In the genomic region with DNA sequence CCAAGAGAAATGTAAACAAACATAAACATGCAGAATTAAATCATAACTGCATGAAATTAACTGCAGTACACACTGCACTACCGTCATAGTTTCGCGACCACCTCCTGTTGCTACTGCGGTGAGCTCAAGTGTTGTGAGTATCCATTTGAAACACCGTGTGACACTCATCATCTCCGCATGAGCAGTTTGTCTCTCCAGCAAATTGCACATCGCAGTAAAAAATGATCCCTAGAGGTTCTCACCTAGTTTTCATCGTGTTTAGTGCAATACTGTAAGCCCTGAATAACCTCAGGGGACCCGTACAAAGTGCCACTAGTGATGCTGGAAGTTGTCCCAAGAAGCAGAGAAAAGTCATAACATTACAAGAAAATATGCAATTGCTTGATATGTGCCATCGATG, we compare ENCODE assay signal across 13 cellular contexts.
"Had no signal": no experiment of that assay in that cellular context is flagged by ENCODE, and none has a peak within 500 bp of the region (broad histone marks: within the 10 kb centered on the region; RNA-seq: fewer than 3 reads in every experiment).

No MANE protein-coding gene starts in this region.

- H3K4me3 ChIP-seq: ascending aorta, dorsolateral prefrontal cortex, lung, right atrium auricular region, transverse colon had no signal

- H3K9me3 Mint-ChIP-seq: activated naive CD8-positive, alpha-beta T cell treated with anti-CD3 and anti-CD28 coated beads, Interleukin-2, amount 50 U/mL, for 24 hours; stimulated activated effector memory CD8-positive, alpha-beta T cell treated with anti-CD3 and anti-CD28 coated beads, Interleukin-12 subunit alpha, Interleukin-12 subunit beta, amount 100 ng/mL, for 72 hours had no signal

- H3K27me3 Mint-ChIP-seq: activated naive CD8-positive, alpha-beta T cell treated with anti-CD3 and anti-CD28 coated beads, Interleukin-2, amount 50 U/mL, for 24 hours had no signal

- H3K27ac ChIP-seq: ascending aorta, dorsolateral prefrontal cortex, right atrium auricular region, transverse colon had no signal

- DNase-seq: activated CD4-positive, alpha-beta T cell treated with anti-CD3 and anti-CD28 coated beads for 48 hours; activated naive CD4-positive, alpha-beta T cell treated with Interleukin-2 at 50 U/mL for 16 hours; activated naive CD8-positive, alpha-beta T cell treated with anti-CD3 and anti-CD28 coated beads, Interleukin-2, amount 50 U/mL, for 24 hours; dorsolateral prefrontal cortex; hypothalamus; midbrain; small intestine; transverse colon had no signal

- FAIRE-seq: bronchial epithelial cell, small intestine had no signal

- H3K27me3 ChIP-seq: ascending aorta, dorsolateral prefrontal cortex, right atrium auricular region, transverse colon had no signal

- H3K36me3 ChIP-seq: right atrium auricular region had no signal

- H3K36me3 Mint-ChIP-seq: stimulated activated effector memory CD8-positive, alpha-beta T cell treated with anti-CD3 and anti-CD28 coated beads, Interleukin-12 subunit alpha, Interleukin-12 subunit beta, amount 100 ng/mL, for 72 hours had no signal

- H3K27ac Mint-ChIP-seq: activated naive CD8-positive, alpha-beta T cell treated with anti-CD3 and anti-CD28 coated beads, Interleukin-2, amount 50 U/mL, for 24 hours; stimulated activated effector memory CD8-positive, alpha-beta T cell treated with anti-CD3 and anti-CD28 coated beads, Interleukin-12 subunit alpha, Interleukin-12 subunit beta, amount 100 ng/mL, for 72 hours had no signal

- H3K4me3 Mint-ChIP-seq: activated naive CD8-positive, alpha-beta T cell treated with anti-CD3 and anti-CD28 coated beads, Interleukin-2, amount 50 U/mL, for 24 hours; stimulated activated effector memory CD8-positive, alpha-beta T cell treated with anti-CD3 and anti-CD28 coated beads, Interleukin-12 subunit alpha, Interleukin-12 subunit beta, amount 100 ng/mL, for 72 hours had no signal

- H3K4me1 ChIP-seq: ascending aorta, right atrium auricular region had no signal

- H3K9me3 ChIP-seq: ascending aorta, transverse colon had no signal

- ATAC-seq: activated naive CD8-positive, alpha-beta T cell treated with anti-CD3 and anti-CD28 coated beads, Interleukin-2, amount 50 U/mL, for 24 hours; stimulated activated effector memory CD8-positive, alpha-beta T cell treated with anti-CD3 and anti-CD28 coated beads, Interleukin-12 subunit alpha, Interleukin-12 subunit beta, amount 100 ng/mL, for 72 hours had no signal
